Comparison of ENCODE assay signal across 8 cellular contexts in the genomic region with DNA sequence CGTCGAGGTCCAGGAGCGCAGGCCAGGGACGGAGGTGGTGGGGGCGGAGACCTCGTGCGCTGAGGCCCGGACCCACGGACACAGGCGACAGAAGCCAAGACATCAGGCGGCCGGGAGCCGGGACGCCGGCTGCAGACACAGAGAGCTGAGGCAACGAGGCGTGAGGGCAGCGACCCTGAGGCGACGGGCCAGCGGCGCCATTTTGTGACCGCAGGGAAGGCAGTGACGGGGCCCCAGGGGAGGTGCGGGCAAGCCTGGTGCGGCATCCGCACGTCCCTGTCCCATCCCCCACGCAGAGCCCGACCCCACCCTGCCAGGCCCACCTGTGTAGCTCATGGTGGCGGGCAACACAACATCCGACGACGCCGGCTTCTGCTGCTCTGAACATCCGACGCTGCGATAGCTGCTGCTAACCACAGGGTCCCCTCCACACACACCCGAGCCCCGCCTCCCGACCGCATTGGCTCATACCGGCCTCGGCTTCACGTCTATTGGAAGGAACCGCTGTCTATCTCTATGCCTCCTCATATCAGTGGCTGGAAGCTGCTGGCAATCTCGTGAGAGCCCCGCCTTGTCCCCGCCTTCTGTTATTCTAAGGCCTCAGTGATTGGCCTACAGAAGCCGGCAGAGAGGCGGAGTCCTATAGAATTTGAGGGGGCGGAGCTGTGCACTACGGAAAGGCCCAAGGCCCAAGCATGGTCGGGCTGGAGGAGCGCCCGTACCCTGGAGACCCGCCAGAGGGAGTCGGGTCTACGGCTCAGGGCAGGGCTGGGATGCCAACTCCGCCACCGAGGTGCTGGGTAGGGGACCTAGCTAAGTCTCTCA. TPM values are rescaled to one million over a fixed set of nuclear protein-coding genes. Genes with fewer than 3 reads are reported as not detected.
DNase-seq lines count a peak whose midpoint lies in the region; ATAC-seq, FAIRE-seq and TF ChIP-seq lines count a peak whose summit lies in the region.

TSS of gene AKAP8L (minus strand) at position 401 of the 825 bp plus-strand sequence. CDS start at position 336, 65 bp downstream.

- H3K27me3 ChIP-seq in BLaER1, result no peaks in the 10 kb centered on the region
- no peaks in the 10 kb centered on the region for H3K27me3 ChIP-seq in kidney epithelial cell (ENCODE audit: control insufficient read depth, insufficient read depth, low read length)

- H3K4me2 ChIP-seq in BLaER1, result peak within 1 kb of the TSS; percentile 98

- H3K9me3 ChIP-seq in BLaER1, result peaks cover 10% of the 10 kb centered on the region

- H3K27ac ChIP-seq in BLaER1, result peak within 1 kb of the TSS; percentile 97
- H3K27ac ChIP-seq in cingulate gyrus (ENCODE audit: low read depth, low read length), result peak within 1 kb of the TSS; percentile 89

- FAIRE-seq in GM19239 (lab: Jason Lieb, UNC), result peak; percentile 94

- ATAC-seq in HG03457 (IDR thresholded peaks at IDR 0.05; ENCODE audit: unreplicated experiment), result peak; percentile 81

- H3K4me3 ChIP-seq in BLaER1 (peak within 1 kb of the TSS; percentile 95), kidney epithelial cell (ENCODE audit: low read depth, low read length) (peak within 1 kb of the TSS; percentile 100)

- peak; percentile 98 for DNase-seq in GM19239 (ENCODE audit: insufficient read length, low spot score)
- peak; percentile 99 for DNase-seq in NCI-H524 treated with DMSO at 0.1 percent for 48 hours (lab: John Stamatoyannopoulos, UW)
- peak; percentile 98 for DNase-seq in activated CD4-positive, alpha-beta T cell treated with anti-CD3 and anti-CD28 coated beads for 4 hours
- peak; percentile 99 for DNase-seq in kidney epithelial cell (ENCODE audit: low read depth)
- peak; percentile 98 for DNase-seq in stimulated activated CD4-positive, alpha-beta T cell treated with anti-CD3 and anti-CD28 coated beads, Interleukin-15, amount 100 ng/mL, for 48 hours (ENCODE audit: low read depth in 2 of 2)

- H3K4me1 ChIP-seq in BLaER1, result peaks cover 65% of the 10 kb centered on the region

- H3K9ac ChIP-seq in BLaER1, result peak within 1 kb of the TSS; percentile 96

- H4K20me1 ChIP-seq in BLaER1, result peaks cover 67% of the 10 kb centered on the region

- H3K36me3 ChIP-seq in BLaER1 (peaks cover 64% of the 10 kb centered on the region), kidney epithelial cell (ENCODE audit: control insufficient read depth, insufficient read depth, low read length) (peaks cover 2% of the 10 kb centered on the region)

- TF ChIP-seq CTCF in kidney epithelial cell (IDR thresholded peaks at IDR 0.05; ENCODE audit: insufficient read depth, low read length, poor library complexity, severe bottlenecking), result peak; percentile 86

RNA-seq across cellular contexts. Expression of gene AKAP8L, which starts in this region (rescaled TPM):
- total RNA-seq in kidney epithelial cell, result 74.7 and 79.8 TPM in 2 replicates

Comparison
In these comparisons a context has a peak if more than half of its experiments do, and no peak if none do; other contexts are left out.
1. Peak in every context shown above with its lines: DNase-seq, ATAC-seq, H3K4me3 ChIP-seq and H3K27ac ChIP-seq.